8 cellular contexts compared by ENCODE assay signal in the genomic region with DNA sequence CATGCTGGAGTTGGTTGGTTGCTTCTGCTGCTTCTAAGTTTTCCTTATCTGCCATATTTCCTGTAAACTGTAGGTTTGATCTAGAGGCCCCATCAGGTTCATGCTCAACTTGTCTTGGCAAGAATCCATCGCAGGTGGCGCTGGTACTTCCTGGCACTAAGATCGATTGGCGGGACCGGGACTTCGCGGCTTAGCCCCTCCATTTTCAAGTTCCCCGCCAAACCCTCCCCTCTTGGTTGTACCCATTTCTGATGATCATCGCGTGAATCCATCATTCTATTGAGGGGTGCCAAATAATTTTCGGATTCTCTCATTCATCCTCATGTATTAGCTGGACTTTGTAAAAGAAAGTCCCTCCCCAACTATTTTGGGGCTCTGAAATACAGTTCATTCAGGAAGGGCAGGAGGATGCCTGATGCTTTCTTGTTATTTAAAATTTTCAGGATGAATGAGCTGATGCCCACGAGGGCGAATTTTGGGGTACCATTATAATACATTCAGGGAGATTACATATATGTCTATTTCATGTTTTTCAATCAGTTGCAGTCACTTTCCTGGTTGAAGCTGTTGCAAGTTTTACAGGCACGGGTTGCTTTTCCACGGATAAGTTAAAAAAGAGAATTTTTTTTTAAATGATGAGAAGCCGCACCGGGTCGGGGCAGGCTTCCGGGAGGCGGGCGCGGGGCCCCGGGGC. TPM values are rescaled to one million over a fixed set of nuclear protein-coding genes. Genes with fewer than 3 reads are reported as not detected.
DNase-seq lines count a peak whose midpoint lies in the region; ATAC-seq, FAIRE-seq and TF ChIP-seq lines count a peak whose summit lies in the region.

No MANE protein-coding gene starts in this region.

- H3K9me3 ChIP-seq in lung (ENCODE audit: control insufficient read depth in 2 of 2, insufficient read depth in 1 of 2, low read length in 1 of 2): no peaks in the 10 kb centered on the region

- DNase-seq in GM12891 (ENCODE audit: insufficient read length, low spot score): no peak
- DNase-seq in NCI-H226: peak; percentile 17
- DNase-seq in WTC11 (ENCODE audit: low spot score): peak; percentile 92
- DNase-seq in cerebellar cortex (ENCODE audit: low spot score): peak; percentile 77
- peak; percentile 68 for DNase-seq in lung (ENCODE audit: low spot score)
- DNase-seq in stimulated activated CD8-positive, alpha-beta memory T cell treated with anti-CD3 and anti-CD28 coated beads, Interleukin-15, amount 100 ng/mL, for 1 hour (ENCODE audit: low read depth): peak; percentile 57

- H3K36me3 ChIP-seq in lung (ENCODE audit: control insufficient read depth in 2 of 2, insufficient read depth in 2 of 2, low read length in 2 of 2): no peaks in the 10 kb centered on the region

- ATAC-seq in HG03095 (IDR thresholded peaks at IDR 0.05; ENCODE audit: unreplicated experiment): peak; percentile 31
- ATAC-seq in WTC11: peak; percentile 48
- no peak for ATAC-seq in lung (ENCODE audit: insufficient read depth, low FRiP score)
- ATAC-seq in GM19455 (IDR thresholded peaks at IDR 0.05; ENCODE audit: unreplicated experiment): no peak

- POLR2A ChIA-PET in WTC11 (lab: Charles Lee): interaction anchor here (0.6 kb wide), 1 partner anchor 71 kb away, joined by 8 read pairs; no protein-coding TSS in a partner anchor

- peak; percentile 88 for FAIRE-seq in GM12891 (lab: Jason Lieb, UNC)

- no peaks in the 10 kb centered on the region for H3K36me3 Mint-ChIP-seq in WTC11

- peaks cover 29% of the 10 kb centered on the region for H3K4me1 Mint-ChIP-seq in WTC11

- no peak for TF ChIP-seq CTCF in WTC11 (IDR thresholded peaks at IDR 0.05)
- TF ChIP-seq CTCF in lung (IDR thresholded peaks at IDR 0.05; ENCODE audit: control extremely low read depth, extremely low read depth): peak; percentile 7

- H3K27ac Mint-ChIP-seq in WTC11: peak overlapping the region; percentile 78

- no peaks in the 10 kb centered on the region for H3K9me3 Mint-ChIP-seq in WTC11

- CTCF ChIA-PET in WTC11 (lab: Charles Lee): interaction anchor here (0.6 to 2.8 kb wide), 5 partner anchors 53 to 83 kb away, joined by 3 to 11 read pairs (median 4); partner anchors contain the start of gene AACS

- peaks cover 3 to 9% of the 10 kb centered on the region in 2 donors for H3K4me1 ChIP-seq in lung (ENCODE audit: control insufficient read depth in 2 of 2, insufficient read depth in 2 of 2, low read length in 2 of 2)

- H3K4me3 Mint-ChIP-seq in WTC11: peak overlapping the region; percentile 80

- H3K27me3 Mint-ChIP-seq in WTC11 (ENCODE audit: low read depth): no peaks in the 10 kb centered on the region

- WGBS in lung, 2 donors: 0 to 1% methylated on average over 23 of the region's 23 CpGs

- no peak overlapping the region for H3K27ac ChIP-seq in lung (ENCODE audit: low read depth in 1 of 2, low read length in 1 of 2)

- peak; percentile 22; the same call in 1 of the 2 replicates for TF ChIP-seq POLR2A in GM12891 (IDR thresholded peaks at IDR 0.05; ENCODE audit: low read depth, low read length)

- no peak overlapping the region for H3K4me3 ChIP-seq in lung

- H3K27me3 ChIP-seq in lung (ENCODE audit: control insufficient read depth, insufficient read depth): no peaks in the 10 kb centered on the region

TF ChIP-seq in GM12891, 5 proteins besides CTCF, POLR2A, EP300 and RAD21:
- TF ChIP-seq POU2F2 (IDR thresholded peaks at IDR 0.05; ENCODE audit: low read depth, low read length): no peak
- no peak for TF ChIP-seq TAF1 (IDR thresholded peaks at IDR 0.05; ENCODE audit: low read depth, low read length)
- no peak for TF ChIP-seq SPI1 (IDR thresholded peaks at IDR 0.05; ENCODE audit: low read depth, low read length)
- TF ChIP-seq PAX5 (IDR thresholded peaks at IDR 0.05; ENCODE audit: insufficient read depth, low read length, severe bottlenecking): no peak
- no peak for TF ChIP-seq POLR2AphosphoS5 (IDR thresholded peaks at IDR 0.05; ENCODE audit: low read depth, low read length)
TF ChIP-seq in GM12891: peak in this region for 0.

TF ChIP-seq in WTC11, 78 proteins besides CTCF, POLR2A, EP300 and RAD21 (continues in another document):
- TF ChIP-seq, protein P1, sequence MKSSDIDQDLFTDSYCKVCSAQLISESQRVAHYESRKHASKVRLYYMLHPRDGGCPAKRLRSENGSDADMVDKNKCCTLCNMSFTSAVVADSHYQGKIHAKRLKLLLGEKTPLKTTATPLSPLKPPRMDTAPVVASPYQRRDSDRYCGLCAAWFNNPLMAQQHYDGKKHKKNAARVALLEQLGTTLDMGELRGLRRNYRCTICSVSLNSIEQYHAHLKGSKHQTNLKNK (CRISPR knock-in tag; IDR thresholded peaks at IDR 0.05): no peak
- TF ChIP-seq ZNF232 (CRISPR knock-in tag; IDR thresholded peaks at IDR 0.05): no peak
- TF ChIP-seq FOXK1 (CRISPR knock-in tag; IDR thresholded peaks at IDR 0.05): 0 out of 2 replicates have a peak, but pooled peaks have one; percentile 16
- no peak for TF ChIP-seq OVOL2 (CRISPR knock-in tag; IDR thresholded peaks at IDR 0.05; ENCODE audit: borderline replicate concordance)
- TF ChIP-seq MXD4 (CRISPR knock-in tag; IDR thresholded peaks at IDR 0.05; ENCODE audit: borderline replicate concordance): no peak
- TF ChIP-seq USF2 (CRISPR knock-in tag; IDR thresholded peaks at IDR 0.05): no peak
- TF ChIP-seq, protein P2, sequence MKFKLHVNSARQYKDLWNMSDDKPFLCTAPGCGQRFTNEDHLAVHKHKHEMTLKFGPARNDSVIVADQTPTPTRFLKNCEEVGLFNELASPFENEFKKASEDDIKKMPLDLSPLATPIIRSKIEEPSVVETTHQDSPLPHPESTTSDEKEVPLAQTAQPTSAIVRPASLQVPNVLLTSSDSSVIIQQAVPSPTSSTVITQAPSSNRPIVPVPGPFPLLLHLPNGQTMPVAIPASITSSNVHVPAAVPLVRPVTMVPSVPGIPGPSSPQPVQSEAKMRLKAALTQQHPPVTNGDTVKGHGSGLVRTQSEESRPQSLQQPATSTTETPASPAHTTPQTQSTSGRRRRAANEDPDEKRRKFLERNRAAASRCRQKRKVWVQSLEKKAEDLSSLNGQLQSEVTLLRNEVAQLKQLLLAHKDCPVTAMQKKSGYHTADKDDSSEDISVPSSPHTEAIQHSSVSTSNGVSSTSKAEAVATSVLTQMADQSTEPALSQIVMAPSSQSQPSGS (CRISPR knock-in tag; IDR thresholded peaks at IDR 0.05; ENCODE audit: borderline replicate concordance, low read depth): no peak
- TF ChIP-seq NFE2L1 (CRISPR knock-in tag; IDR thresholded peaks at IDR 0.05): peak; percentile 50; the same call in 1 of the 2 replicates
- no peak for TF ChIP-seq NR1H2 (CRISPR knock-in tag; IDR thresholded peaks at IDR 0.05)
- TF ChIP-seq ZNF121 (CRISPR knock-in tag; IDR thresholded peaks at IDR 0.05): no peak
- no peak for TF ChIP-seq TEAD4 (CRISPR knock-in tag; IDR thresholded peaks at IDR 0.05)
- no peak for TF ChIP-seq IRF2 (CRISPR knock-in tag; IDR thresholded peaks at IDR 0.05; ENCODE audit: borderline replicate concordance, low read depth)
- TF ChIP-seq, protein P3, sequence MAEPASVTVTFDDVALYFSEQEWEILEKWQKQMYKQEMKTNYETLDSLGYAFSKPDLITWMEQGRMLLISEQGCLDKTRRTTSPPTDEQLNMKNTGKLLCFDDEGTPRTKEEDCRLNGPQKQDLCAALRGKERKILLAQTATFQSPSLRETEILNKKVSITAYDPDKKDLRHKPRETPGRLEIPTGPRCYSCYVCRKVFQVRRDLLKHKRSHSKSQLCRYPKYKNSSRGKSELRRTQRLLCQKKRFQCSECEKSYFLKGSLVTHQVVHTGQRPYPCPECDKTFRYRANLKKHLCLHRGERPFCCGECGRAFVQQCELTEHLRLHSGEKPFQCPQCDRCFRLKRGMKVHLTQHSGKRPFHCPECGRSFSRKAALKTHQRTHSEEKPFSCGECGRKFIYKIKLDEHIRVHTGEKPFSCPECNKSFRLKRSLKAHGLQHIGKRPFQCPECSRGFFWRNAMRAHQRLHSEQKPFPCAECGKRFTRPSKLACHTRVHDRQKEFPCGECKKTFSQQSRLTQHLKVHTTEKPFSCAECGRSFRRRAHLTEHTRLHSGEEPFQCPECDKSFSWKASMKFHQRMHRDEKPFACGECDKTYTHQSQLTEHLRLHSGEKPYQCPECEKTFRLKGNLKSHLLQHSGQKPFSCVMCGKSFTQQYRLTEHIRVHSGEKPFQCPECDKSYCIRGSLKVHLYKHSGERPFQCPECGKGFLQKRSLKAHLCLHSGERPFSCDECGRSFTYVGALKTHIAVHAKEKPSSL (CRISPR knock-in tag; conservative IDR thresholded peaks at IDR 0.05): no peak
- no peak for TF ChIP-seq RELA (CRISPR knock-in tag; IDR thresholded peaks at IDR 0.05; ENCODE audit: borderline replicate concordance)
- no peak for TF ChIP-seq TCF7 (CRISPR knock-in tag; IDR thresholded peaks at IDR 0.05; ENCODE audit: low read depth)
- no peak for TF ChIP-seq ZSCAN18 (CRISPR knock-in tag; IDR thresholded peaks at IDR 0.05)
- no peak for TF ChIP-seq PRRX2 (CRISPR knock-in tag; IDR thresholded peaks at IDR 0.05)
- TF ChIP-seq KAT7 (CRISPR knock-in tag; IDR thresholded peaks at IDR 0.05; ENCODE audit: borderline replicate concordance): no peak
- no peak; the same call in 1 of the 2 replicates for TF ChIP-seq ETV6 (CRISPR knock-in tag; IDR thresholded peaks at IDR 0.05)

RNA-seq across cellular contexts. Expression of gene BRI3BP, which starts 0.4 kb away (rescaled TPM):
- polyA plus RNA-seq in GM12891 (2012; ENCODE audit: low read depth, missing spikeins): 11.0 TPM
- 11.5 to 11.9 TPM (median 11.8 TPM) in 3 replicates for total RNA-seq in WTC11 (2021)
- total RNA-seq in lung: 1 to 10 TPM; 6.6 to 9.5 TPM
- 1 to 10 TPM; 2.3 to 4.5 TPM for polyA plus RNA-seq in lung

RNA-seq across cellular contexts. Expression of gene DHX37, which starts 4.1 kb away (rescaled TPM):
- polyA plus RNA-seq in GM12891 (2012; ENCODE audit: low read depth, missing spikeins): 18.4 TPM
- total RNA-seq in WTC11 (2021) (31.7 to 40.5 TPM (median 33.0 TPM) in 3 replicates), lung (10 to 100 TPM in 1 of 2 donors, 1 to 10 TPM in 1; 8.8 to 20.5 TPM)
- polyA plus RNA-seq in lung: 10 to 100 TPM in 1 of 2 donors, 1 to 10 TPM in 1; 9.6 to 13.1 TPM

Comparison
In these comparisons a context has a peak if more than half of its experiments do, and no peak if none do; other contexts are left out.
1. ATAC-seq: peak in HG03095 (single experiment) and WTC11 (single experiment); none in lung (single experiment) and GM19455 (single experiment).